Comparison of ENCODE assay signal across 8 cellular contexts in the genomic region with DNA sequence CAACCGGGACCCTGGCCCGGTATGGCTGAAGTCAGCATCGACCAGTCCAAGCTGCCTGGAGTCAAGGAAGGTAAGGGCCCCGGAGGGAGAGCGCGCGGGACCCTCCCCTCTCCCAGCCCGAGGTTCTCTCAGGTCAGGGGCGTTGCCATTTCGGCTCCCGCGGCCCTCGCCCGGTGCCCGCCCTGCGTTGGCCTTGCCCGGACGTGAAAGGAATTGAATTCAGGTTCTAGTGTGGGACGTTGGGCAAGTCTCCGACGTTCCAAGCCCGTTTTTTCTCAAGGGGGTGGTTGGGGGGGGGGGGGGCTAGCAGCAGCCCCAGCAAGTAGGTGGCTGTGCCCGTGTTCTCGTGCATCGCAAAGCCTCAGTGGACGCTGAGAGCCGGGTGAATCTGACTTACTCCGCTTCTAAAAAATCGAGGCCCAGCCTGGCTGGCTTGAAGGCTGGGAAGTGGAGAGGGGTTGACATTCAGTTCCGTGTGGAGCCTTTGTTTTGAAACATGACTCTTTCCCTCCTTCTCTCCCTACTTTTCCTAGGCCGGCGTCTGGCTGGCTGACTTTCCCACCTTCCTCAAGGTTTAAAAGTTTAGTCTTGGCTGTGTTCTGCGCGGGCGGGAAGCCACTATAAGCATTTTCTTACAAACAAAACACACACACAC. TPM values are rescaled to one million over a fixed set of nuclear protein-coding genes. Genes with fewer than 3 reads are reported as not detected.
DNase-seq lines count a peak whose midpoint lies in the region; ATAC-seq, FAIRE-seq and TF ChIP-seq lines count a peak whose summit lies in the region.
"Had no signal": no experiment of that assay in that cellular context is flagged by ENCODE, and none has a peak within 500 bp of the region (broad histone marks: within the 10 kb centered on the region; RNA-seq: fewer than 3 reads in every experiment).

No MANE protein-coding gene starts in this region.

- no peaks in the 10 kb centered on the region for H3K27me3 ChIP-seq in HepG2 (ENCODE audit: control insufficient read depth in 1 of 2, insufficient read depth in 2 of 2, low read length in 2 of 2)
- H3K27me3 ChIP-seq in stomach: no peaks in the 10 kb centered on the region

- CTCF ChIA-PET in HepG2 (lab: Yijun Ruan, JAX; ENCODE audit: low intra/inter-chr PET ratio, low total read pairs): no interaction called here

- in situ Hi-C loops in HepG2 (cut with HindIII; ENCODE audit: extremely low pct_ligation_motif_present, low pct_unique_long_range_greater_than_20kb): no loop called here

- peaks cover 54% of the 10 kb centered on the region for H3K79me2 ChIP-seq in HepG2 (ENCODE audit: insufficient read depth, low read length)

- intact Hi-C loops in HepG2 (cut with micrococcal nuclease; ENCODE audit: unreplicated experiment) (loop anchor here (1.0 to 5.0 kb wide), 2 partner anchors 24 to 53 kb away; no protein-coding TSS in a partner anchor), stomach (cut with DNase I; ENCODE audit: low total_unique reads) (no loop called here)

- no peak for TF ChIP-seq EP300 in HepG2 (IDR thresholded peaks at IDR 0.05; ENCODE audit: low read depth in 2 of 2, low read length in 2 of 2)
- TF ChIP-seq EP300 in HepG2 (CRISPR knock-in tag; IDR thresholded peaks at IDR 0.05; ENCODE audit: borderline replicate concordance): no peak
- no peak for TF ChIP-seq EP300 in stomach (IDR thresholded peaks at IDR 0.05)

- H3K4me1 ChIP-seq in HepG2 (ENCODE audit: insufficient read depth, low read length) (peaks cover 54% of the 10 kb centered on the region), stomach (peaks cover 18 to 54% (median 35%) of the 10 kb centered on the region in 4 donors)

- H3K9ac ChIP-seq in HepG2 (ENCODE audit: insufficient read depth, low read depth, low read length): peak overlapping the region; percentile 94

- H3K4me2 ChIP-seq in HepG2 (ENCODE audit: low read depth, low read length): peak overlapping the region; percentile 89

- FAIRE-seq in HepG2 (lab: Jason Lieb, UNC): no peak
- FAIRE-seq: islet of Langerhans had no signal

- POLR2A ChIA-PET in HepG2 (lab: Yijun Ruan, JAX): interaction anchor here (1.5 to 2.1 kb wide), 3 partner anchors 9 to 23 kb away, joined by 3 to 9 read pairs (median 5); no protein-coding TSS in a partner anchor

- DNase-seq in GM03348 (ENCODE audit: low spot score): peak; percentile 58
- peak; percentile 72 for DNase-seq in HK-2 (ENCODE audit: unreplicated experiment)
- DNase-seq in coronary artery (ENCODE audit: low spot score): peak; percentile 81
- DNase-seq in HepG2 (ENCODE audit: low spot score): peak; percentile 29
- DNase-seq in stomach: peak; percentile 54

- H2AFZ ChIP-seq in HepG2 (ENCODE audit: low read length): no peak overlapping the region

- TF ChIP-seq CTCF in coronary artery (IDR thresholded peaks at IDR 0.05) (no peak), HepG2 (CRISPR knock-in tag; IDR thresholded peaks at IDR 0.05) (no peak), stomach (IDR thresholded peaks at IDR 0.05) (no peak)

- ATAC-seq in GM21423 (IDR thresholded peaks at IDR 0.05; ENCODE audit: unreplicated experiment): peak; percentile 16
- ATAC-seq in SK-N-SH treated with all-trans-retinoic acid at 6 μM for 48 hours: peak; percentile 73
- peak; percentile 68 for ATAC-seq in HepG2

- peaks cover 12% of the 10 kb centered on the region; the same call in 1 of the 2 replicates for H4K20me1 ChIP-seq in HepG2 (ENCODE audit: insufficient read depth, low read length)

- H3K36me3 ChIP-seq in HepG2 (replicated peaks in 1 of 2; ENCODE audit: control insufficient read depth in 1 of 2, insufficient read depth in 2 of 2, low read length in 2 of 2): no peaks in the 10 kb centered on the region
- H3K36me3 ChIP-seq in stomach: no peaks in the 10 kb centered on the region

- peak overlapping the region; percentile 97 for H3K27ac ChIP-seq in coronary artery
- peak overlapping the region; percentile 95 for H3K27ac ChIP-seq in HepG2 (ENCODE audit: extremely low read length, insufficient read depth, low read length)
- peak overlapping the region; percentile 92 to 97 (median 93) for H3K27ac ChIP-seq in stomach

- H3K4me3 ChIP-seq in coronary artery: peak overlapping the region; percentile 97
- H3K4me3 ChIP-seq in HepG2 (replicated peaks in 1 of 3; ENCODE audit: insufficient read depth in 1 of 3, low read depth in 2 of 3, low read length in 3 of 3): peak overlapping the region; percentile 70 to 89 (median 88)
- H3K4me3 ChIP-seq in stomach: peak overlapping the region; percentile 62 to 96 (median 87)

- no peak; a peak in 1 of 4 replicates for TF ChIP-seq POLR2A in HepG2 (IDR thresholded peaks at IDR 0.05; ENCODE audit: insufficient read depth in 1 of 2, low read depth in 2 of 2, low read length in 2 of 2)
- TF ChIP-seq POLR2A in stomach (IDR thresholded peaks at IDR 0.05): no peak

- WGBS in HepG2 (ENCODE audit: low lambda C conversion rate): under 1% methylated on average over 17 of the region's 35 CpGs
- 1 to 7% (median 2%) methylated on average over 13 to 35 of the region's 35 CpGs for WGBS in stomach, 5 donors

- no peak for TF ChIP-seq RAD21 in HepG2 (CRISPR knock-in tag; IDR thresholded peaks at IDR 0.05)

- H3K9me3 ChIP-seq in HepG2 (ENCODE audit: low read length) (no peaks in the 10 kb centered on the region), stomach (no peaks in the 10 kb centered on the region)

- no TSS peak for BruUV-seq in HepG2 (replicated peaks; lab: Mats Ljungman, UMichigan)

TF ChIP-seq in SK-N-SH treated with all-trans-retinoic acid at 6 μM for 48 hours, 23 proteins besides CTCF, POLR2A, EP300 and RAD21 (continues in another document):
- TF ChIP-seq GLIS3 (CRISPR knock-in tag; IDR thresholded peaks at IDR 0.05): no peak
- no peak for TF ChIP-seq SNAI2 (CRISPR knock-in tag; IDR thresholded peaks at IDR 0.05)
- no peak for TF ChIP-seq ZNF70 (CRISPR knock-in tag; IDR thresholded peaks at IDR 0.05)
- no peak for TF ChIP-seq RARB (CRISPR knock-in tag; IDR thresholded peaks at IDR 0.05)
- no peak for TF ChIP-seq CSDC2 (CRISPR knock-in tag; IDR thresholded peaks at IDR 0.05)

TF ChIP-seq in HepG2, 621 proteins besides CTCF, POLR2A, EP300 and RAD21 (continues in another document):
- TF ChIP-seq ZNF350 (CRISPR knock-in tag; IDR thresholded peaks at IDR 0.05; ENCODE audit: borderline replicate concordance, low read depth): 0 out of 2 replicates have a peak, but pooled peaks have one; percentile 20
- no peak for TF ChIP-seq ZSCAN21 (CRISPR knock-in tag; IDR thresholded peaks at IDR 0.05; ENCODE audit: borderline replicate concordance)

RNA-seq across cellular contexts. Expression of a gene that starts 0.5 kb away (rescaled TPM):
- 0.46 TPM in 1 of 2 replicates, not detected in the other for total RNA-seq in HepG2 (2016; rRNA removed; fragmentation: Illumina TruSeq; extraction: Trizol)
- 0.71 and 1.1 TPM in 2 replicates for total RNA-seq in HepG2 (2016; cell fraction: cytosol; rRNA removed; fragmentation: Illumina TruSeq; extraction: Trizol; ENCODE audit: low read depth)
- total RNA-seq in HepG2 (2016; cell fraction: insoluble cytoplasmic fraction; rRNA removed; fragmentation: Illumina TruSeq; extraction: Trizol): 0.37 TPM in 1 of 2 replicates, not detected in the other
- total RNA-seq in HepG2 (2016; cell fraction: membrane; rRNA removed; fragmentation: Illumina TruSeq; extraction: Trizol): 0.49 and 0.83 TPM in 2 replicates
- 1.1 and 1.6 TPM in 2 replicates for total RNA-seq in HepG2 (2016; cell fraction: nucleus; rRNA removed; fragmentation: Illumina TruSeq; extraction: Trizol)
- 0.03 and 0.14 TPM in 2 replicates for polyA plus RNA-seq in HepG2 (2011; rRNA removed)
- polyA plus RNA-seq in HepG2 (2011; cell fraction: cytosol; rRNA removed): 0.04 and 0.09 TPM in 2 replicates
- polyA plus RNA-seq in HepG2 (2011; cell fraction: nucleus; rRNA removed): not detected in 2 replicates
- polyA plus RNA-seq in HepG2 (2012): 0.42 TPM in 1 of 2 replicates, not detected in the other
- polyA plus RNA-seq in HepG2 (2016; cell fraction: cytosol; fragmentation: Illumina TruSeq; extraction: Trizol; ENCODE audit: low read depth): 0.34 TPM in 1 of 2 replicates, not detected in the other
- polyA plus RNA-seq in HepG2 (2016; cell fraction: insoluble cytoplasmic fraction; fragmentation: Illumina TruSeq; extraction: Trizol; ENCODE audit: low read depth): not detected in 2 replicates
- polyA plus RNA-seq in HepG2 (2016; cell fraction: membrane; fragmentation: Illumina TruSeq; extraction: Trizol; ENCODE audit: low read depth): not detected in 2 replicates
- not detected in 2 replicates for polyA plus RNA-seq in HepG2 (2016; cell fraction: nucleus; fragmentation: Illumina TruSeq; extraction: Trizol; ENCODE audit: insufficient read depth, low read depth)
- polyA minus RNA-seq in HepG2 (2011; rRNA and poly(A)+ RNA removed; ENCODE audit: low replicate concordance): 0.32 and 1.1 TPM in 2 replicates
- 1.1 TPM in 1 of 2 replicates, not detected in the other for polyA minus RNA-seq in HepG2 (2011; cell fraction: cytosol; rRNA and poly(A)+ RNA removed)
- polyA minus RNA-seq in HepG2 (2011; cell fraction: nucleus; rRNA and poly(A)+ RNA removed): 3.4 and 3.6 TPM in 2 replicates
- total RNA-seq in stomach: not detected
- under 1 TPM in 2 of 3 donors, not detected in 1; 0.20 to 0.46 TPM for polyA plus RNA-seq in stomach

RNA-seq across cellular contexts. Expression of a gene that starts 0.6 kb away (rescaled TPM):
- total RNA-seq in HepG2 (2016; rRNA removed; fragmentation: Illumina TruSeq; extraction: Trizol): 66.4 and 84.6 TPM in 2 replicates
- total RNA-seq in HepG2 (2016; cell fraction: cytosol; rRNA removed; fragmentation: Illumina TruSeq; extraction: Trizol; ENCODE audit: low read depth): 64.1 and 70.2 TPM in 2 replicates
- 64.3 and 82.0 TPM in 2 replicates for total RNA-seq in HepG2 (2016; cell fraction: insoluble cytoplasmic fraction; rRNA removed; fragmentation: Illumina TruSeq; extraction: Trizol)
- total RNA-seq in HepG2 (2016; cell fraction: membrane; rRNA removed; fragmentation: Illumina TruSeq; extraction: Trizol): 93.5 and 98.5 TPM in 2 replicates
- 42.1 and 53.1 TPM in 2 replicates for total RNA-seq in HepG2 (2016; cell fraction: nucleus; rRNA removed; fragmentation: Illumina TruSeq; extraction: Trizol)
- 42.8 and 47.6 TPM in 2 replicates for polyA plus RNA-seq in HepG2 (2011; rRNA removed)
- polyA plus RNA-seq in HepG2 (2011; cell fraction: cytosol; rRNA removed): 36.3 and 39.4 TPM in 2 replicates
- polyA plus RNA-seq in HepG2 (2011; cell fraction: nucleus; rRNA removed): 30.4 and 34.1 TPM in 2 replicates
- 57.1 and 80.5 TPM in 2 replicates for polyA plus RNA-seq in HepG2 (2012)
- 73.6 and 85.5 TPM in 2 replicates for polyA plus RNA-seq in HepG2 (2016; cell fraction: cytosol; fragmentation: Illumina TruSeq; extraction: Trizol; ENCODE audit: low read depth)
- polyA plus RNA-seq in HepG2 (2016; cell fraction: insoluble cytoplasmic fraction; fragmentation: Illumina TruSeq; extraction: Trizol; ENCODE audit: low read depth): 81.6 and 82.7 TPM in 2 replicates
- polyA plus RNA-seq in HepG2 (2016; cell fraction: membrane; fragmentation: Illumina TruSeq; extraction: Trizol; ENCODE audit: low read depth): 79.3 and 86.2 TPM in 2 replicates
- 44.8 and 45.2 TPM in 2 replicates for polyA plus RNA-seq in HepG2 (2016; cell fraction: nucleus; fragmentation: Illumina TruSeq; extraction: Trizol; ENCODE audit: insufficient read depth, low read depth)
- polyA minus RNA-seq in HepG2 (2011; rRNA and poly(A)+ RNA removed; ENCODE audit: low replicate concordance): 36.4 and 43.0 TPM in 2 replicates
- polyA minus RNA-seq in HepG2 (2011; cell fraction: cytosol; rRNA and poly(A)+ RNA removed): 45.0 and 52.9 TPM in 2 replicates
- polyA minus RNA-seq in HepG2 (2011; cell fraction: nucleus; rRNA and poly(A)+ RNA removed): 135 and 139 TPM in 2 replicates
- 100 to 1,000 TPM in 3 of 5 donors, 10 to 100 TPM in 2; 58.7 to 226 (median 112) TPM for total RNA-seq in stomach
- polyA plus RNA-seq in stomach: 10 to 100 TPM; 17.6 to 19.2 (median 18.8) TPM

Comparison
In these comparisons a context has a peak if more than half of its experiments do, and no peak if none do; other contexts are left out.
1. Peak in every context shown above with its lines: DNase-seq, ATAC-seq, H3K4me3 ChIP-seq and H3K27ac ChIP-seq.
2. DNase-seq: peak in every context shown above with its lines; median percentile 81 in coronary artery; 72 in HK-2; 58 in GM03348; 54 in stomach; 29 in HepG2.
3. ATAC-seq: peak in every context shown above with its lines; median percentile 73 in SK-N-SH treated with all-trans-retinoic acid at 6 μM for 48 hours; 68 in HepG2; 16 in GM21423.